In the genomic region with DNA sequence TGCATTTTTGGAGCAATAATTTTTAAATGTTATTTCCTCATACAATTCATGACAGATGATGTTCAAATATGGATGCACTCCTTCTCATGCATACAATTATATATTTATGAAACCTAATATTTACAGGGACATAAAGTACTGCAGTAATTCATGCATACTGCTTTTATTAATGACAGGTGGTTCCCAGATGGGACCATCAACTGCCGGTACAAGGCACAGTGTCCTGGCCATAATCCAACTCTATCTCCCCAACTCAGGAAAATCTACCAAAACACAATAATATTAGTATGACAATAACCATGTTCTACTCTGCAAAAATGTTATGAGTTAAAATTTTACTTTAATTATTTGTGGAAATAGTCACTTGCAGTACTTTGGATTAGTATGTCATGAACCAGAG, we compare ENCODE assay signal across 22 cellular contexts.
"Had no signal": no experiment of that assay in that cellular context is flagged by ENCODE, and none has a peak within 500 bp of the region (broad histone marks: within the 10 kb centered on the region; RNA-seq: fewer than 3 reads in every experiment).

No MANE protein-coding gene starts in this region.

- H3K4me3 Mint-ChIP-seq: immature natural killer cell; natural killer cell treated with Interleukin-12 subunit alpha and Interleukin-12 subunit beta and Interleukin-15 and Interleukin-18, amount 100 ng/mL, for 72 hours; neural progenitor cell had no signal

- H3K4me3 ChIP-seq: coronary artery, gastrocnemius medialis, left ventricle myocardium inferior, lower lobe of right lung, neural progenitor cell, ovary, right atrium auricular region, sigmoid colon, skin epidermis, stomach, thoracic aorta, transverse colon had no signal

- H3K9me3 Mint-ChIP-seq: immature natural killer cell; natural killer cell treated with Interleukin-12 subunit alpha and Interleukin-12 subunit beta and Interleukin-15 and Interleukin-18, amount 100 ng/mL, for 72 hours; neural progenitor cell had no signal

- H3K27ac Mint-ChIP-seq: immature natural killer cell; natural killer cell treated with Interleukin-12 subunit alpha and Interleukin-12 subunit beta and Interleukin-15 and Interleukin-18, amount 100 ng/mL, for 72 hours; neural progenitor cell had no signal

- H3K9me3 ChIP-seq: gastrocnemius medialis, left ventricle myocardium inferior, lower lobe of right lung, ovary, right atrium auricular region, sigmoid colon, stomach, thoracic aorta, transverse colon had no signal

- H3K4me1 ChIP-seq: gastrocnemius medialis, left ventricle myocardium inferior, lower lobe of right lung, neural progenitor cell, right atrium auricular region, sigmoid colon, stomach, transverse colon had no signal

- H3K36me3 ChIP-seq: gastrocnemius medialis, left ventricle myocardium inferior, lower lobe of right lung, neural progenitor cell, ovary, right atrium auricular region, sigmoid colon, stomach, thoracic aorta, transverse colon had no signal

- DNase-seq: effector CD4-positive, alpha-beta T cell; gastrocnemius medialis; glutamatergic neuron; immature natural killer cell; left cardiac atrium; left ventricle myocardium inferior; lower lobe of right lung; mesenchymal stem cell; midbrain; nucleus accumbens; ovary; sigmoid colon; stimulated activated naive CD4-positive, alpha-beta T cell; stomach; transverse colon had no signal

- H3K36me3 Mint-ChIP-seq: immature natural killer cell; natural killer cell treated with Interleukin-12 subunit alpha and Interleukin-12 subunit beta and Interleukin-15 and Interleukin-18, amount 100 ng/mL, for 72 hours; neural progenitor cell had no signal

- ATAC-seq: esophagus mucosa; gastrocnemius medialis; left cardiac atrium; lower lobe of right lung; natural killer cell treated with Interleukin-12 subunit alpha and Interleukin-12 subunit beta and Interleukin-15 and Interleukin-18, amount 100 ng/mL, for 72 hours had no signal

- H3K4me1 Mint-ChIP-seq: immature natural killer cell, neural progenitor cell had no signal

- H3K27me3 ChIP-seq: gastrocnemius medialis, neural progenitor cell, ovary, right atrium auricular region, sigmoid colon, stomach, transverse colon had no signal
